Comparison of ENCODE assay signal across 8 cellular contexts in genomic region chr11:128496684-128497056, GRCh38.
DNase-seq lines count a peak whose midpoint lies in the region; ATAC-seq and TF ChIP-seq lines count a peak whose summit lies in the region.

No MANE protein-coding gene starts in this region.

- H3K4me2 ChIP-seq in mesendoderm (ENCODE audit: low read length) = no peak overlapping the region

- H2AK5ac ChIP-seq in mesendoderm (ENCODE audit: low read length) = no peak overlapping the region

- no peak overlapping the region for H4K8ac ChIP-seq in mesendoderm (ENCODE audit: low read depth, low read length)

- H3K4me1 ChIP-seq in mesendoderm (ENCODE audit: control insufficient read depth, low read depth, low read length) = peaks cover 16% of the 10 kb centered on the region
- H3K4me1 ChIP-seq in testis = peaks cover 24% of the 10 kb centered on the region

- no peaks in the 10 kb centered on the region for H3K9me3 ChIP-seq in testis

- H3K4me3 ChIP-seq in mesendoderm (ENCODE audit: low read length) = no peak overlapping the region
- no peak overlapping the region for H3K4me3 ChIP-seq in testis

- peak overlapping the region; percentile 97 to 99 for H3K27ac Mint-ChIP-seq in activated naive CD4-positive, alpha-beta T cell treated with anti-CD3 and anti-CD28 coated beads, Interleukin-2, amount 50 U/mL, for 72 hours

- no peak overlapping the region for H2BK5ac ChIP-seq in mesendoderm (ENCODE audit: low read length)

- H3K27ac ChIP-seq in mesendoderm (ENCODE audit: low read depth, low read length) (peak overlapping the region; percentile 73), testis (peak overlapping the region in 1 of 2 donors; percentile 16)

- no peak for TF ChIP-seq POLR2A in testis (IDR thresholded peaks at IDR 0.05)

- no peak for TF ChIP-seq CTCF in testis (IDR thresholded peaks at IDR 0.05)

- no peak overlapping the region for H3K18ac ChIP-seq in mesendoderm (ENCODE audit: low read length)

- ATAC-seq in HG02943 (IDR thresholded peaks at IDR 0.05; ENCODE audit: low read depth, unreplicated experiment) = peak; percentile 24
- peak in 1 of 2 donors; percentile 49 for ATAC-seq in activated naive CD4-positive, alpha-beta T cell treated with anti-CD3 and anti-CD28 coated beads, Interleukin-2, amount 50 U/mL, for 72 hours

- no peak overlapping the region for H3K9ac ChIP-seq in mesendoderm (ENCODE audit: low read length)

- no peak overlapping the region for H3K23ac ChIP-seq in mesendoderm (ENCODE audit: low read length)

- intact Hi-C loops in testis (cut with DNase I; ENCODE audit: low total_unique reads) = no loop called here

- no peaks in the 10 kb centered on the region for H3K27me3 ChIP-seq in mesendoderm (ENCODE audit: insufficient read depth, low read length, poor library complexity)
- no peaks in the 10 kb centered on the region for H3K27me3 ChIP-seq in testis

- H3K56ac ChIP-seq in mesendoderm (ENCODE audit: low read length) = peak overlapping the region; percentile 9

- no peak overlapping the region for H2BK120ac ChIP-seq in mesendoderm (ENCODE audit: low read depth, low read length)

- DNase-seq in AG20443 (ENCODE audit: low spot score) = peak; percentile 73
- DNase-seq in activated naive CD4-positive, alpha-beta T cell treated with anti-CD3 and anti-CD28 coated beads, Interleukin-2, amount 50 U/mL, for 72 hours (ENCODE audit: low spot score in 2 of 2) = no peak
- no peak for DNase-seq in mesendoderm
- DNase-seq in activated CD4-positive, CD25-positive, alpha-beta regulatory T cell treated with anti-CD3 and anti-CD28 coated beads, Interleukin-2, amount 50 U/mL, for 72 hours = no peak
- no peak for DNase-seq in testis
- no peak for DNase-seq in DMS114 treated with DMSO at 0.1 percent for 48 hours (lab: John Stamatoyannopoulos, UW; ENCODE audit: unreplicated experiment)
- DNase-seq in KG1 (lab: John Stamatoyannopoulos, UW) = no peak

- no CpG with 5 or more reads among the region's 4 CpGs for WGBS in mesendoderm (ENCODE audit: extremely low coverage, insufficient coverage, low lambda C conversion rate)
- 48 to 57% methylated on average over 4 of the region's 4 CpGs for WGBS in testis, 2 donors

- peaks cover 3% of the 10 kb centered on the region for H3K79me2 ChIP-seq in mesendoderm (ENCODE audit: control insufficient read depth, insufficient read depth, low read length)

- H4K5ac ChIP-seq in mesendoderm (ENCODE audit: low read length) = no peak overlapping the region

- H3K36me3 ChIP-seq in mesendoderm (ENCODE audit: control insufficient read depth, insufficient read depth, low read length) = no peaks in the 10 kb centered on the region
- no peaks in the 10 kb centered on the region for H3K36me3 ChIP-seq in testis (ENCODE audit: low read depth, missing control alignments)

- H2BK15ac ChIP-seq in mesendoderm (replicated peaks; ENCODE audit: low read depth) = no peak overlapping the region

- H3K36me3 Mint-ChIP-seq in activated naive CD4-positive, alpha-beta T cell treated with anti-CD3 and anti-CD28 coated beads, Interleukin-2, amount 50 U/mL, for 72 hours = peaks cover 42 to 86% of the 10 kb centered on the region in 2 donors

- peaks cover 0 to 4% of the 10 kb centered on the region in 2 donors for H3K9me3 Mint-ChIP-seq in activated naive CD4-positive, alpha-beta T cell treated with anti-CD3 and anti-CD28 coated beads, Interleukin-2, amount 50 U/mL, for 72 hours

- H3K4ac ChIP-seq in mesendoderm (ENCODE audit: low read depth, low read length) = no peak overlapping the region

- H3K79me1 ChIP-seq in mesendoderm (ENCODE audit: low read length) = peaks cover 15% of the 10 kb centered on the region
